Comparison of ENCODE assay signal across 8 cellular contexts in genomic region chr17:1179635-1180433, GRCh38. TPM values are rescaled to one million over a fixed set of nuclear protein-coding genes. Genes with fewer than 3 reads are reported as not detected.
DNase-seq lines count a peak whose midpoint lies in the region; ATAC-seq and TF ChIP-seq lines count a peak whose summit lies in the region.

Gene ABR (minus strand): TSS chr17:1179981. CDS start chr17:1179727, 254 bp downstream.

- peak; percentile 25 to 76 (median 59) for DNase-seq in CD8-positive, alpha-beta T cell
- peak; percentile 50 to 62 for DNase-seq in activated T-cell treated with anti-CD3 and anti-CD28 coated beads, Interleukin-2, amount 50 U/mL, for 48 hours
- peak; percentile 29 for DNase-seq in fibroblast of gingiva (ENCODE audit: low read depth)
- DNase-seq in thoracic aorta (ENCODE audit: low spot score): no peak
- no peak for DNase-seq in SHP77 treated with DMSO at 0.1 percent for 48 hours (lab: John Stamatoyannopoulos, UW)
- DNase-seq in NCI-H1694 treated with DMSO at 0.1 percent for 48 hours (lab: John Stamatoyannopoulos, UW): no peak

- POLR2A ChIA-PET in CD8-positive, alpha-beta T cell (lab: Charles Lee): interaction anchor here (1.0 to 1.8 kb wide), 2 partner anchors 18 to 21 kb away, joined by 3 to 5 read pairs; no protein-coding TSS in a partner anchor

- no peaks in the 10 kb centered on the region for H3K27me3 Mint-ChIP-seq in CD8-positive, alpha-beta T cell (ENCODE audit: low read depth)
- H3K27me3 Mint-ChIP-seq in nephron (ENCODE audit: low read depth): peaks cover 22% of the 10 kb centered on the region

- no peaks in the 10 kb centered on the region for H3K27me3 ChIP-seq in CD8-positive, alpha-beta T cell (ENCODE audit: insufficient read depth, low read length)
- H3K27me3 ChIP-seq in Loucy (ENCODE audit: insufficient read depth, low read length, poor library complexity, severe bottlenecking) (no peaks in the 10 kb centered on the region), thoracic aorta (replicated peaks; ENCODE audit: insufficient read depth) (no peaks in the 10 kb centered on the region)

- H3K4me1 ChIP-seq in CD8-positive, alpha-beta T cell (ENCODE audit: insufficient read depth, low read length): peaks cover 18% of the 10 kb centered on the region
- H3K4me1 ChIP-seq in Loucy (ENCODE audit: insufficient read depth, low read length, poor library complexity, severe bottlenecking) (peaks cover 45% of the 10 kb centered on the region), thoracic aorta (ENCODE audit: control insufficient read depth in 1 of 2, low read depth in 2 of 2) (peaks cover 24 to 28% of the 10 kb centered on the region in 2 donors)

- no peak for TF ChIP-seq CTCF in CD8-positive, alpha-beta T cell (IDR thresholded peaks at IDR 0.05)
- no peak for TF ChIP-seq CTCF in Loucy (conservative IDR thresholded peaks at IDR 0.05; ENCODE audit: low read length)
- TF ChIP-seq CTCF in nephron (IDR thresholded peaks at IDR 0.05; ENCODE audit: unreplicated experiment in 3 of 3): no peak
- no peak for TF ChIP-seq CTCF in thoracic aorta (IDR thresholded peaks at IDR 0.05)

- H3K36me3 ChIP-seq in CD8-positive, alpha-beta T cell (ENCODE audit: insufficient read depth, low read length): no peaks in the 10 kb centered on the region
- H3K36me3 ChIP-seq in Loucy (ENCODE audit: insufficient read depth, low read length) (no peaks in the 10 kb centered on the region), thoracic aorta (no peaks in the 10 kb centered on the region)

- no peaks in the 10 kb centered on the region for H3K9me3 ChIP-seq in CD8-positive, alpha-beta T cell (ENCODE audit: low read length)
- H3K9me3 ChIP-seq in Loucy (ENCODE audit: insufficient read depth, low read depth, low read length) (no peaks in the 10 kb centered on the region), thoracic aorta (no peaks in the 10 kb centered on the region)

- H3K4me1 Mint-ChIP-seq in CD8-positive, alpha-beta T cell (ENCODE audit: low read depth): peaks cover 18% of the 10 kb centered on the region
- peaks cover 43% of the 10 kb centered on the region for H3K4me1 Mint-ChIP-seq in nephron

- H3K4me2 ChIP-seq in Loucy (ENCODE audit: low read depth, low read length, poor library complexity, severe bottlenecking): peak within 1 kb of the TSS; percentile 3

- peak within 1 kb of the TSS; percentile 22 for H3K27ac Mint-ChIP-seq in CD8-positive, alpha-beta T cell
- no peak within 1 kb of the TSS for H3K27ac Mint-ChIP-seq in nephron

- no peaks in the 10 kb centered on the region for H3K9me3 Mint-ChIP-seq in CD8-positive, alpha-beta T cell
- H3K9me3 Mint-ChIP-seq in nephron: no peaks in the 10 kb centered on the region

- peak within 1 kb of the TSS; percentile 35 for H3K27ac ChIP-seq in CD8-positive, alpha-beta T cell (ENCODE audit: low read depth, low read length)
- H3K27ac ChIP-seq in thoracic aorta: peak within 1 kb of the TSS; percentile 55 to 61

- no peaks in the 10 kb centered on the region for H3K9me2 ChIP-seq in Loucy (replicated peaks; ENCODE audit: low read depth, low read length)

- no peak within 1 kb of the TSS for H2AFZ ChIP-seq in Loucy (ENCODE audit: low read length)

- CTCF ChIA-PET in CD8-positive, alpha-beta T cell (lab: Charles Lee): interaction anchor here (2.5 kb wide), 1 partner anchor 57 kb away, joined by 9 read pairs; no protein-coding TSS in a partner anchor

- peak within 1 kb of the TSS; percentile 78 for H3K4me3 Mint-ChIP-seq in CD8-positive, alpha-beta T cell
- H3K4me3 Mint-ChIP-seq in nephron: peak within 1 kb of the TSS; percentile 84 to 87 (median 86)

- ATAC-seq in CD8-positive, alpha-beta T cell: peak; percentile 78
- no peak for ATAC-seq in thoracic aorta (ENCODE audit: insufficient number of reproducible peaks, low FRiP score, low read depth)

- H3K79me2 ChIP-seq in Loucy (ENCODE audit: insufficient read depth, low read length): no peaks in the 10 kb centered on the region

- H3F3A ChIP-seq in Loucy (ENCODE audit: low read depth): no peaks in the 10 kb centered on the region

- H3K36me3 Mint-ChIP-seq in CD8-positive, alpha-beta T cell: no peaks in the 10 kb centered on the region
- peaks cover 4% of the 10 kb centered on the region for H3K36me3 Mint-ChIP-seq in nephron (ENCODE audit: low read depth)

- H4K20me1 ChIP-seq in Loucy (ENCODE audit: insufficient read depth, low read length, poor library complexity, severe bottlenecking): no peaks in the 10 kb centered on the region

- intact Hi-C loops in CD8-positive, alpha-beta T cell (cut with DNase I, micrococcal nuclease): loop anchor here (1.0 to 5.0 kb wide), 5 partner anchors 19 to 337 kb away; partner anchors contain the start of gene INPP5K (in 1 of the 2)

- H3K4me3 ChIP-seq in CD8-positive, alpha-beta T cell (ENCODE audit: low read depth, low read length): peak within 1 kb of the TSS; percentile 57
- H3K4me3 ChIP-seq in Loucy (ENCODE audit: low read length, poor library complexity, severe bottlenecking): no peak within 1 kb of the TSS
- peak within 1 kb of the TSS; percentile 99 for H3K4me3 ChIP-seq in thoracic aorta

- H3K9ac ChIP-seq in Loucy (ENCODE audit: low read depth, low read length, poor library complexity, severe bottlenecking): no peak within 1 kb of the TSS

RNA-seq across cellular contexts. Expression of gene ABR, which starts in this region (rescaled TPM):
- 10 to 100 TPM; 46.4 to 48.7 TPM for total RNA-seq in CD8-positive, alpha-beta T cell
- 100 to 1,000 TPM; 159 to 200 TPM for total RNA-seq in thoracic aorta

Comparison
In these comparisons a context has a peak if more than half of its experiments do, and no peak if none do; other contexts are left out.
1. DNase-seq: peak in CD8-positive, alpha-beta T cell (7 of 7), activated T-cell treated with anti-CD3 and anti-CD28 coated beads, Interleukin-2, amount 50 U/mL, for 48 hours (2 of 2) and fibroblast of gingiva (single experiment); none in thoracic aorta (single experiment), SHP77 treated with DMSO at 0.1 percent for 48 hours (single experiment) and NCI-H1694 treated with DMSO at 0.1 percent for 48 hours (single experiment).